ENCODE assay signal across 1 cellular context in genomic region chr17:39197380-39198185, GRCh38.
TF ChIP-seq lines count a peak whose summit lies in the region.

Gene CACNB1 (minus strand): TSS chr17:39197669. CDS start chr17:39197495, 174 bp downstream.

TF ChIP-seq in K562, 482 proteins besides CTCF, POLR2A, EP300 and RAD21 (continued from another document and continues in another):
- TF ChIP-seq CAMTA2 (CRISPR knock-in tag; conservative IDR thresholded peaks at IDR 0.05) (no peak), SMARCB1 (IDR thresholded peaks at IDR 0.05; ENCODE audit: insufficient read length, low read depth) (no peak), USF2 (CRISPR knock-in tag; IDR thresholded peaks at IDR 0.05) (no peak), THRAP3 (IDR thresholded peaks at IDR 0.05; ENCODE audit: borderline replicate concordance) (no peak), ZSCAN29 (IDR thresholded peaks at IDR 0.05) (no peak), SPI1 (IDR thresholded peaks at IDR 0.05; ENCODE audit: borderline replicate concordance, low read depth, low read length) (no peak), CREM (IDR thresholded peaks at IDR 0.05; ENCODE audit: low read depth) (peak; percentile 54), TBP (optimal IDR thresholded peaks at IDR 0.05; ENCODE audit: low read depth, low read length) (peak; percentile 31), ZNF740 (CRISPR knock-in tag; IDR thresholded peaks at IDR 0.05) (peak; percentile 87), ZNF740 (tag; IDR thresholded peaks at IDR 0.05) (peak in 1 of 2 experiments; percentile 73; a peak in 1 of 4 replicates), HMBOX1 (IDR thresholded peaks at IDR 0.05) (no peak), MED1 (CRISPR knock-in tag; IDR thresholded peaks at IDR 0.05; ENCODE audit: borderline replicate concordance) (no peak), SMARCA5 (IDR thresholded peaks at IDR 0.05) (no peak), NR2C2 (CRISPR knock-in tag; IDR thresholded peaks at IDR 0.05) (no peak), NR2C2 (tag; IDR thresholded peaks at IDR 0.05) (no peak), MBD2 (IDR thresholded peaks at IDR 0.05; ENCODE audit: borderline replicate concordance, low read depth) (0 out of 2 replicates have a peak, but pooled peaks have one; percentile 40), MCM3 (IDR thresholded peaks at IDR 0.05) (no peak), ZNF707 (CRISPR knock-in tag; conservative IDR thresholded peaks at IDR 0.05) (no peak), RUNX1 (IDR thresholded peaks at IDR 0.05; ENCODE audit: low read depth) (no peak), SIN3A (IDR thresholded peaks at IDR 0.05; ENCODE audit: borderline replicate concordance in 2 of 2, control insufficient read depth in 1 of 2, low read depth in 2 of 2, low read length in 2 of 2) (peak in 1 of 2 experiments; percentile 64; a peak in 1 of 4 replicates), BCLAF1 (IDR thresholded peaks at IDR 0.05; ENCODE audit: borderline replicate concordance in 1 of 2, control insufficient read depth in 1 of 2, low read depth in 2 of 2, low read length in 1 of 2) (no peak), GABPA (tag; conservative IDR thresholded peaks at IDR 0.05; ENCODE audit: low read depth) (no peak), MEF2D (tag; conservative IDR thresholded peaks at IDR 0.05; ENCODE audit: low read depth) (no peak), TSHZ1 (CRISPR knock-in tag; IDR thresholded peaks at IDR 0.05) (no peak), PATZ1 (CRISPR knock-in tag; IDR thresholded peaks at IDR 0.05; ENCODE audit: borderline replicate concordance) (no peak), EP400 (IDR thresholded peaks at IDR 0.05) (no peak), TCFL5 (CRISPR knock-in tag; conservative IDR thresholded peaks at IDR 0.05) (no peak), SUPT5H (IDR thresholded peaks at IDR 0.05) (peak; percentile 51; the same call in 1 of the 2 replicates), GABPB2 (CRISPR knock-in tag; conservative IDR thresholded peaks at IDR 0.05) (no peak), ZNF778 (CRISPR knock-in tag; IDR thresholded peaks at IDR 0.05) (no peak), NRF1 (conservative IDR thresholded peaks at IDR 0.05 in 1 of 2, IDR thresholded peaks at IDR 0.05 in 1 of 2) (peak in 1 of 2 experiments; percentile 37; a peak in 1 of 4 replicates), ZNF830 (CRISPR knock-in tag; IDR thresholded peaks at IDR 0.05) (peak; percentile 76; the same call in 1 of the 2 replicates), YY1 (IDR thresholded peaks at IDR 0.05; ENCODE audit: borderline replicate concordance in 1 of 3, control insufficient read depth in 1 of 3, extremely low read depth in 1 of 3, insufficient read depth in 3 of 3, insufficient read length in 1 of 3, insufficient replicate concordance in 2 of 3, low read depth in 1 of 3, low read length in 2 of 3) (peak in 1 of 3 experiments; percentile 31), HOXB6 (CRISPR knock-in tag; IDR thresholded peaks at IDR 0.05; ENCODE audit: borderline replicate concordance) (no peak), POLR2B (IDR thresholded peaks at IDR 0.05; ENCODE audit: low read depth, partially characterized antibody) (peak; percentile 24), THAP12 (CRISPR knock-in tag; IDR thresholded peaks at IDR 0.05) (peak; percentile 52; the same call in 1 of the 2 replicates), TCF7L2 (IDR thresholded peaks at IDR 0.05; ENCODE audit: low read depth, low read length) (no peak), STAT6 (CRISPR knock-in tag; IDR thresholded peaks at IDR 0.05) (no peak), TAF9B (IDR thresholded peaks at IDR 0.05; ENCODE audit: partially characterized antibody) (no peak), CBX5 (IDR thresholded peaks at IDR 0.05; ENCODE audit: borderline replicate concordance, low read depth) (no peak), TOE1 (IDR thresholded peaks at IDR 0.05; ENCODE audit: borderline replicate concordance) (no peak), TOE1 (CRISPR knock-in tag; IDR thresholded peaks at IDR 0.05; ENCODE audit: borderline replicate concordance, low read depth) (no peak), CEBPB (tag; IDR thresholded peaks at IDR 0.05) (no peak), KDM5B (IDR thresholded peaks at IDR 0.05; ENCODE audit: insufficient replicate concordance, low read depth, low read length) (peak; percentile 51)
